Comparison of ENCODE assay signal across 8 cellular contexts in the genomic region with DNA sequence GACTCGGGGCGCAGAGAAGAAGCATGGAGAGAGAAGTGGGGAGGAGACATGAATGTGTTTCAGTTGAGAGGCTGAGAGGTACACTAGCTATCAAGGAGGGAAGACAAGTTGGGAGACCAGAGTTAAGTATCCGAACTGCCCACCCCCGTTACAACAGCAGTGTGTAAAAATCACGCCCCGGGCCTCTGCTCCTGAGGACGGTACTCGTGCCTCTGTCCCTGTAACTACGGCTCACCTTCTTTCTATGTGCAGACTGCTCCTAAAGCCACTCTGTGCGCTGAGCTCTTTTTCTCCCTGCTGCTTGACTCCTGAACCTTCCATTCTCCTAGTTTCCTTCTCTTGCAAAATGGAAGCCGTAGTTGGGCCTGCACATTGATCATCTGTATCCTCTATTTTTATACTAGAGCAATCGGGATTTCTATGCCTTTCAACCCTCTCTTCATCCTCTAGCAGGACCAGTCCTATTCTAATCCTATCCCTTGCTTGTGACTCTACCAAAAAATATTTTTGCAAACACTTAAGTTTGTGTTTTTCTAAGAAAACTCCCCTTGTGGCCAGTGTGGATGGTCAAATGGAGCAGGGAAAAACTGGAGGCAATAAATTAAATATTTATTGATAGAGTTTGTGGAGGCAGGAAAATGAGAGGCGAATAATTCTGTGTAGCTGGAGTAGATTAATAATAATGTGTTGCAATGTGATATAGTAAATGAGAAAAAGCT. TPM values are rescaled to one million over a fixed set of nuclear protein-coding genes. Genes with fewer than 3 reads are reported as not detected.
A peak's percentile ranks its signal among the peaks of the same experiment; 100 is the strongest.
DNase-seq lines count a peak whose midpoint lies in the region; ATAC-seq, FAIRE-seq and TF ChIP-seq lines count a peak whose summit lies in the region.

No MANE protein-coding gene starts in this region.

- H3K4me1 Mint-ChIP-seq in effector memory CD8-positive, alpha-beta T cell (ENCODE audit: low read depth in 2 of 2) = peaks cover 42 to 63% of the 10 kb centered on the region in 2 donors
- H3K4me1 Mint-ChIP-seq in nephron = peaks cover 44% of the 10 kb centered on the region

- no peak for TF ChIP-seq POLR2A in GM12892 (IDR thresholded peaks at IDR 0.05; ENCODE audit: low read depth, low read length)

- no peaks in the 10 kb centered on the region for H3K27me3 Mint-ChIP-seq in effector memory CD8-positive, alpha-beta T cell
- H3K27me3 Mint-ChIP-seq in nephron (ENCODE audit: low read depth) = no peaks in the 10 kb centered on the region

- H3K9me3 Mint-ChIP-seq in effector memory CD8-positive, alpha-beta T cell = no peaks in the 10 kb centered on the region
- no peaks in the 10 kb centered on the region for H3K9me3 Mint-ChIP-seq in nephron

- TF ChIP-seq CTCF in 22Rv1 (IDR thresholded peaks at IDR 0.05) (no peak), nephron (IDR thresholded peaks at IDR 0.05; ENCODE audit: unreplicated experiment in 3 of 3) (peak in 2 of 3 experiments; percentile 34 to 38)

- H3K4me3 Mint-ChIP-seq in effector memory CD8-positive, alpha-beta T cell = peak overlapping the region; percentile 81 to 86
- peak overlapping the region; percentile 90 to 97 (median 91) for H3K4me3 Mint-ChIP-seq in nephron

- H3K27ac Mint-ChIP-seq in effector memory CD8-positive, alpha-beta T cell = peak overlapping the region; percentile 87 to 93
- H3K27ac Mint-ChIP-seq in nephron = peak overlapping the region; percentile 82 to 96 (median 95)

- peak overlapping the region; percentile 98 for H3K27ac ChIP-seq in 22Rv1

- H3K36me3 Mint-ChIP-seq in effector memory CD8-positive, alpha-beta T cell (ENCODE audit: insufficient read depth) = peaks cover 34% of the 10 kb centered on the region
- H3K36me3 Mint-ChIP-seq in nephron (ENCODE audit: low read depth) = peaks cover 40% of the 10 kb centered on the region

- no peak for ATAC-seq in effector memory CD8-positive, alpha-beta T cell (replicated peaks)
- ATAC-seq in GM18858 (IDR thresholded peaks at IDR 0.05; ENCODE audit: unreplicated experiment) = no peak

- FAIRE-seq in GM12892 (lab: Jason Lieb, UNC) = no peak

- DNase-seq in GM12892 (ENCODE audit: insufficient read length) = peak; percentile 4
- DNase-seq in OCI-M1 (lab: John Stamatoyannopoulos, UW) = peak; percentile 53
- DNase-seq in effector memory CD8-positive, alpha-beta T cell = no peak
- no peak for DNase-seq in GOT3 (lab: John Stamatoyannopoulos, UW)
- no peak for DNase-seq in NCI-H2081 (lab: John Stamatoyannopoulos, UW)

RNA-seq across cellular contexts. Expression of a gene that starts 0.6 kb away (rescaled TPM):
- 189 TPM for polyA plus RNA-seq in GM12892 (2012; ENCODE audit: missing spikeins)

RNA-seq across cellular contexts. Expression of a gene that starts 1.9 kb away (rescaled TPM):
- polyA plus RNA-seq in GM12892 (2012; ENCODE audit: missing spikeins) = 3.2 TPM

Comparison
In these comparisons a context has a peak if more than half of its experiments do, and no peak if none do; other contexts are left out.
1. DNase-seq: peak in GM12892 (single experiment) and OCI-M1 (single experiment); none in effector memory CD8-positive, alpha-beta T cell (0 of 3), GOT3 (single experiment) and NCI-H2081 (0 of 2).